Comparison of ENCODE assay signal across 8 cellular contexts in genomic region chr11:32204751-32205150, GRCh38.
"Had no signal": no experiment of that assay in that cellular context is flagged by ENCODE, and none has a peak within 500 bp of the region (broad histone marks: within the 10 kb centered on the region; RNA-seq: fewer than 3 reads in every experiment).

No MANE protein-coding gene starts in this region.

- H3K27ac ChIP-seq: KMS-11 had no signal

- DNase-seq: H7, IMR-90, KBM-7 had no signal

- FAIRE-seq: HTR-8/SVneo had no signal

- H2AFZ ChIP-seq: GM23338 had no signal

- H3K4me3 ChIP-seq: GM23338, HAP-1 had no signal

- H3K9me3 ChIP-seq: HAP-1 had no signal

- H3K4me2 ChIP-seq: GM23338, KMS-11 had no signal

- H3K4me1 ChIP-seq: HAP-1 had no signal

- H3K9ac ChIP-seq: KMS-11 had no signal

- ATAC-seq: GM23338, HCT116 had no signal

- H3K36me3 ChIP-seq: HAP-1 had no signal
